In genomic region chr16:27220120-27220519, GRCh38 we compare ENCODE assay signal across 34 cellular contexts.
"Had no signal": no experiment of that assay in that cellular context is flagged by ENCODE, and none has a peak within 500 bp of the region (broad histone marks: within the 10 kb centered on the region; RNA-seq: fewer than 3 reads in every experiment).

No MANE protein-coding gene starts in this region.

- ATAC-seq: activated CD8-positive, alpha-beta T cell treated with anti-CD3 and anti-CD28 coated beads for 36 hours; activated naive CD8-positive, alpha-beta T cell treated with anti-CD3 and anti-CD28 coated beads, Interleukin-2, amount 50 U/mL, for 24 hours; activated T-cell treated with anti-CD3 and anti-CD28 coated beads, Interleukin-2, amount 50 U/mL, for 4 hours; activated T-cell treated with anti-CD3 and anti-CD28 coated beads, Interleukin-2, amount 50 U/mL, for 72 hours had no signal

- H3K4me3 ChIP-seq: ascending aorta, cardiac muscle cell had no signal

- H3K36me3 ChIP-seq: cardiac muscle cell had no signal

- H3K9me3 ChIP-seq: ascending aorta had no signal

- DNase-seq: activated B cell treated with CpG ODN at 0.5 μM for 24 hours; activated CD4-positive, alpha-beta memory T cell treated with anti-CD3 and anti-CD28 coated beads for 36 hours; activated CD4-positive, alpha-beta T cell treated with anti-CD3 and anti-CD28 coated beads for 4 hours; activated CD4-positive, alpha-beta T cell treated with anti-CD3 and anti-CD28 coated beads, Interleukin-2, amount 10 ng/mL, durations not matched to agents 24 days and 14 days; activated CD4-positive, CD25-positive, alpha-beta regulatory T cell treated with anti-CD3 and anti-CD28 coated beads, Interleukin-2, amount 50 U/mL, for 72 hours; activated CD8-positive, alpha-beta memory T cell treated with anti-CD3 and anti-CD28 coated beads, Interleukin-2, amount 50 U/mL, for 4 hours; activated CD8-positive, alpha-beta T cell treated with anti-CD3 and anti-CD28 coated beads for 36 hours; activated effector memory CD4-positive, alpha-beta T cell treated with Interleukin-2 at 50 U/mL for 16 hours; activated gamma-delta T cell; activated naive CD4-positive, alpha-beta T cell treated with anti-CD3 and anti-CD28 coated beads, Interleukin-2, amount 10 ng/mL, durations not matched to agents 7 days and 5 days; activated naive CD4-positive, alpha-beta T cell treated with Interleukin-2 at 50 U/mL for 16 hours; activated naive CD8-positive, alpha-beta T cell treated with anti-CD3 and anti-CD28 coated beads, Interleukin-2, amount 10 ng/mL, durations not matched to agents 7 days and 5 days; activated naive CD8-positive, alpha-beta T cell treated with anti-CD3 and anti-CD28 coated beads, Interleukin-2, amount 50 U/mL, for 24 hours; activated T-cell treated with anti-CD3 and anti-CD28 coated beads for 4 hours; activated T-cell treated with anti-CD3 and anti-CD28 coated beads, Interleukin-2, amount 50 U/mL, for 1 hour; activated T-cell treated with anti-CD3 and anti-CD28 coated beads, Interleukin-2, amount 50 U/mL, for 4 hours; activated T-cell treated with anti-CD3 and anti-CD28 coated beads, Interleukin-2, amount 50 U/mL, for 72 hours; amygdala; anterior cingulate cortex; caudate nucleus; cerebellar nuclear complex; T-helper 2 cell; T-helper 9 cell had no signal

- H3K27ac ChIP-seq: ascending aorta, cardiac muscle cell, VCaP had no signal

- H3K27me3 Mint-ChIP-seq: activated B cell treated with CpG ODN at 0.5 μM for 24 hours; activated CD4-positive, alpha-beta memory T cell treated with anti-CD3 and anti-CD28 coated beads for 36 hours; activated CD4-positive, alpha-beta T cell treated with anti-CD3 and anti-CD28 coated beads, Interleukin-2, amount 10 ng/mL, durations not matched to agents 24 days and 14 days; activated CD8-positive, alpha-beta T cell treated with anti-CD3 and anti-CD28 coated beads for 36 hours; activated naive CD4-positive, alpha-beta T cell treated with anti-CD3 and anti-CD28 coated beads, Interleukin-2, amount 10 ng/mL, durations not matched to agents 7 days and 5 days; activated naive CD4-positive, alpha-beta T cell treated with anti-CD3 and anti-CD28 coated beads, Interleukin-2, amount 50 U/mL, for 24 hours; activated naive CD8-positive, alpha-beta T cell; activated naive CD8-positive, alpha-beta T cell treated with anti-CD3 and anti-CD28 coated beads, Interleukin-2, amount 10 ng/mL, durations not matched to agents 7 days and 5 days; activated naive CD8-positive, alpha-beta T cell treated with anti-CD3 and anti-CD28 coated beads, Interleukin-2, amount 50 U/mL, for 24 hours; central memory CD8-positive, alpha-beta T cell had no signal

- H3K27me3 ChIP-seq: ascending aorta, cardiac muscle cell had no signal

- H3K4me3 Mint-ChIP-seq: activated B cell treated with CpG ODN at 0.5 μM for 24 hours; activated CD4-positive, alpha-beta memory T cell treated with anti-CD3 and anti-CD28 coated beads for 36 hours; activated CD4-positive, alpha-beta T cell treated with anti-CD3 and anti-CD28 coated beads, Interleukin-2, amount 10 ng/mL, durations not matched to agents 24 days and 14 days; activated CD8-positive, alpha-beta T cell treated with anti-CD3 and anti-CD28 coated beads for 36 hours; activated naive CD4-positive, alpha-beta T cell treated with anti-CD3 and anti-CD28 coated beads, Interleukin-2, amount 10 ng/mL, durations not matched to agents 7 days and 5 days; activated naive CD4-positive, alpha-beta T cell treated with anti-CD3 and anti-CD28 coated beads, Interleukin-2, amount 50 U/mL, for 24 hours; activated naive CD8-positive, alpha-beta T cell; activated naive CD8-positive, alpha-beta T cell treated with anti-CD3 and anti-CD28 coated beads, Interleukin-2, amount 10 ng/mL, durations not matched to agents 7 days and 5 days; activated naive CD8-positive, alpha-beta T cell treated with anti-CD3 and anti-CD28 coated beads, Interleukin-2, amount 50 U/mL, for 24 hours; activated T-cell treated with anti-CD3 and anti-CD28 coated beads, Interleukin-2, amount 50 U/mL, for 4 hours; activated T-cell treated with anti-CD3 and anti-CD28 coated beads, Interleukin-2, amount 50 U/mL, for 72 hours; activated T-helper 1 cell treated with anti-CD3 and anti-CD28 coated beads, Interleukin-12 subunit alpha, Interleukin-12 subunit beta, Interleukin-2, Interleukin-4 antibody, amounts not matched to agents 30 ng/mL and 10 ng/mL and 1 ng/mL, durations not matched to agents 14 hours and 24 hours and 36 hours; brain; central memory CD8-positive, alpha-beta T cell; T-helper 1 cell treated with Interleukin-12 subunit alpha and Interleukin-12 subunit beta and Interleukin-4 antibody, amounts not matched to agents 30 μg/mL and 1 μg/mL, for 36 hours; T-helper 2 cell treated with Interferon-gamma antibody and Interleukin-4, amounts not matched to agents 5 μg/mL and 100 μg/mL, for 36 hours had no signal

- H3K27ac Mint-ChIP-seq: activated B cell treated with CpG ODN at 0.5 μM for 24 hours; activated CD4-positive, alpha-beta memory T cell treated with anti-CD3 and anti-CD28 coated beads for 36 hours; activated CD4-positive, alpha-beta T cell treated with anti-CD3 and anti-CD28 coated beads, Interleukin-2, amount 10 ng/mL, durations not matched to agents 24 days and 14 days; activated CD8-positive, alpha-beta T cell treated with anti-CD3 and anti-CD28 coated beads for 36 hours; activated naive CD4-positive, alpha-beta T cell treated with anti-CD3 and anti-CD28 coated beads, Interleukin-2, amount 10 ng/mL, durations not matched to agents 7 days and 5 days; activated naive CD4-positive, alpha-beta T cell treated with anti-CD3 and anti-CD28 coated beads, Interleukin-2, amount 50 U/mL, for 24 hours; activated naive CD8-positive, alpha-beta T cell; activated naive CD8-positive, alpha-beta T cell treated with anti-CD3 and anti-CD28 coated beads, Interleukin-2, amount 10 ng/mL, durations not matched to agents 7 days and 5 days; activated naive CD8-positive, alpha-beta T cell treated with anti-CD3 and anti-CD28 coated beads, Interleukin-2, amount 50 U/mL, for 24 hours; activated T-cell treated with anti-CD3 and anti-CD28 coated beads, Interleukin-2, amount 50 U/mL, for 72 hours; activated T-helper 1 cell treated with anti-CD3 and anti-CD28 coated beads, Interleukin-12 subunit alpha, Interleukin-12 subunit beta, Interleukin-2, Interleukin-4 antibody, amounts not matched to agents 30 ng/mL and 10 ng/mL and 1 ng/mL, durations not matched to agents 14 hours and 24 hours and 36 hours; activated T-helper 2 cell treated with anti-CD3 and anti-CD28 coated beads, Interferon-gamma antibody, Interleukin-2, Interleukin-4, amounts not matched to agents 10 μg/mL and 5 μg/mL and 100 μg/mL, durations not matched to agents 14 hours and 24 hours and 36 hours; brain; T-helper 1 cell treated with Interleukin-12 subunit alpha and Interleukin-12 subunit beta and Interleukin-4 antibody, amounts not matched to agents 30 μg/mL and 1 μg/mL, for 36 hours; T-helper 2 cell treated with Interferon-gamma antibody and Interleukin-4, amounts not matched to agents 5 μg/mL and 100 μg/mL, for 36 hours had no signal

- H3K9me3 Mint-ChIP-seq: activated B cell treated with CpG ODN at 0.5 μM for 24 hours; activated CD4-positive, alpha-beta memory T cell treated with anti-CD3 and anti-CD28 coated beads for 36 hours; activated CD4-positive, alpha-beta T cell treated with anti-CD3 and anti-CD28 coated beads, Interleukin-2, amount 10 ng/mL, durations not matched to agents 24 days and 14 days; activated CD8-positive, alpha-beta T cell treated with anti-CD3 and anti-CD28 coated beads for 36 hours; activated naive CD4-positive, alpha-beta T cell treated with anti-CD3 and anti-CD28 coated beads, Interleukin-2, amount 10 ng/mL, durations not matched to agents 7 days and 5 days; activated naive CD4-positive, alpha-beta T cell treated with anti-CD3 and anti-CD28 coated beads, Interleukin-2, amount 50 U/mL, for 24 hours; activated naive CD8-positive, alpha-beta T cell treated with anti-CD3 and anti-CD28 coated beads, Interleukin-2, amount 10 ng/mL, durations not matched to agents 7 days and 5 days; activated naive CD8-positive, alpha-beta T cell treated with anti-CD3 and anti-CD28 coated beads, Interleukin-2, amount 50 U/mL, for 24 hours; activated T-cell treated with anti-CD3 and anti-CD28 coated beads, Interleukin-2, amount 50 U/mL, for 4 hours; activated T-cell treated with anti-CD3 and anti-CD28 coated beads, Interleukin-2, amount 50 U/mL, for 72 hours; activated T-helper 1 cell treated with anti-CD3 and anti-CD28 coated beads, Interleukin-12 subunit alpha, Interleukin-12 subunit beta, Interleukin-2, Interleukin-4 antibody, amounts not matched to agents 30 ng/mL and 10 ng/mL and 1 ng/mL, durations not matched to agents 14 hours and 24 hours and 36 hours; activated T-helper 2 cell treated with anti-CD3 and anti-CD28 coated beads, Interferon-gamma antibody, Interleukin-2, Interleukin-4, amounts not matched to agents 10 μg/mL and 5 μg/mL and 100 μg/mL, durations not matched to agents 14 hours and 24 hours and 36 hours; central memory CD8-positive, alpha-beta T cell; T-helper 1 cell treated with Interleukin-12 subunit alpha and Interleukin-12 subunit beta and Interleukin-4 antibody, amounts not matched to agents 30 μg/mL and 1 μg/mL, for 36 hours; T-helper 2 cell treated with Interferon-gamma antibody and Interleukin-4, amounts not matched to agents 5 μg/mL and 100 μg/mL, for 36 hours had no signal

- H3K4me1 Mint-ChIP-seq: activated CD4-positive, alpha-beta T cell treated with anti-CD3 and anti-CD28 coated beads, Interleukin-2, amount 10 ng/mL, durations not matched to agents 24 days and 14 days had no signal
